Comparison of ENCODE assay signal across 16 cellular contexts in genomic region chr5:137758719-137759312, GRCh38. TPM values are rescaled to one million over a fixed set of nuclear protein-coding genes. Genes with fewer than 3 reads are reported as not detected.
DNase-seq lines count a peak whose midpoint lies in the region; ATAC-seq and TF ChIP-seq lines count a peak whose summit lies in the region.
"Had no signal": no experiment of that assay in that cellular context is flagged by ENCODE, and none has a peak within 500 bp of the region (broad histone marks: within the 10 kb centered on the region; RNA-seq: fewer than 3 reads in every experiment).

No MANE protein-coding gene starts in this region.

- no peaks in the 10 kb centered on the region for H3K27me3 ChIP-seq in thyroid gland
- H3K27me3 ChIP-seq: dorsolateral prefrontal cortex, ovary, stomach had no signal

- H3K36me3 Mint-ChIP-seq in activated naive CD4-positive, alpha-beta T cell treated with anti-CD3 and anti-CD28 coated beads, Interleukin-2, amount 50 U/mL, for 72 hours: peaks cover 1 to 2% of the 10 kb centered on the region in 2 donors

- TF ChIP-seq POLR2A in GM18505 (IDR thresholded peaks at IDR 0.05; ENCODE audit: borderline replicate concordance, extremely low read depth, insufficient read depth, insufficient read length) (no peak), thyroid gland (IDR thresholded peaks at IDR 0.05) (no peak)

- no peak overlapping the region for H3K4me3 ChIP-seq in thyroid gland (replicated peaks in 1 of 3)
- H3K4me3 ChIP-seq: dorsolateral prefrontal cortex, ovary, stomach had no signal

- TF ChIP-seq CTCF in GM10248 (IDR thresholded peaks at IDR 0.05; ENCODE audit: control extremely low read depth, extremely low read depth, low read depth, missing control alignments) (no peak), thyroid gland (IDR thresholded peaks at IDR 0.05) (no peak)

- H3K4me1 ChIP-seq in thyroid gland: peaks cover 0 to 6% of the 10 kb centered on the region in 2 donors

- H3K27ac ChIP-seq in thyroid gland: no peak overlapping the region
- H3K27ac ChIP-seq: dorsolateral prefrontal cortex, ovary, stomach had no signal

- CTCF ChIA-PET in GM10248 (lab: Yijun Ruan, JAX): interaction anchor here (1.4 to 7.7 kb wide), 3 partner anchors 12 to 21 kb away, joined by 4 to 64 read pairs (median 39); no protein-coding TSS in a partner anchor

- no peaks in the 10 kb centered on the region for H3K9me3 Mint-ChIP-seq in activated naive CD4-positive, alpha-beta T cell treated with anti-CD3 and anti-CD28 coated beads, Interleukin-2, amount 50 U/mL, for 72 hours
- H3K9me3 Mint-ChIP-seq: activated naive CD8-positive, alpha-beta T cell treated with anti-CD3 and anti-CD28 coated beads, Interleukin-2, amount 50 U/mL, for 24 hours had no signal

- H3K36me3 ChIP-seq in thyroid gland: no peaks in the 10 kb centered on the region
- H3K36me3 ChIP-seq: ovary, stomach had no signal

- H3K27ac Mint-ChIP-seq in activated naive CD4-positive, alpha-beta T cell treated with anti-CD3 and anti-CD28 coated beads, Interleukin-2, amount 50 U/mL, for 72 hours: no peak overlapping the region
- H3K27ac Mint-ChIP-seq: activated naive CD8-positive, alpha-beta T cell treated with anti-CD3 and anti-CD28 coated beads, Interleukin-2, amount 50 U/mL, for 24 hours; H9; T-helper 17 cell had no signal

- peak; percentile 35 for DNase-seq in GM10248 (ENCODE audit: extremely low spot score)
- DNase-seq in MV-4-11 (lab: John Stamatoyannopoulos, UW): peak; percentile 22
- no peak for DNase-seq in NCI-H524 treated with DMSO at 0.1 percent for 48 hours (lab: John Stamatoyannopoulos, UW)
- DNase-seq in activated naive CD4-positive, alpha-beta T cell treated with anti-CD3 and anti-CD28 coated beads, Interleukin-2, amount 50 U/mL, for 72 hours (ENCODE audit: low spot score in 2 of 2): no peak
- DNase-seq in thyroid gland: no peak
- DNase-seq: activated naive CD8-positive, alpha-beta T cell treated with anti-CD3 and anti-CD28 coated beads, Interleukin-2, amount 50 U/mL, for 24 hours; dorsolateral prefrontal cortex; H9; NCI-H2029; ovary; stimulated activated CD4-positive, alpha-beta T cell treated with anti-CD3 and anti-CD28 coated beads, Interleukin-2, amount 100 ng/mL, for 48 hours; stomach; T-helper 17 cell had no signal

- 80 to 83% methylated on average over 6 of the region's 6 CpGs for WGBS in thyroid gland, 2 donors

- H3K9me3 ChIP-seq in thyroid gland: no peaks in the 10 kb centered on the region
- H3K9me3 ChIP-seq: ovary, stomach had no signal

- POLR2A ChIA-PET in GM10248 (lab: Yijun Ruan, JAX): no interaction called here

- peak; percentile 42 for ATAC-seq in GM19043 (IDR thresholded peaks at IDR 0.05; ENCODE audit: low read depth, unreplicated experiment)
- peak; percentile 49 for ATAC-seq in HG02870 (IDR thresholded peaks at IDR 0.05; ENCODE audit: unreplicated experiment)
- ATAC-seq in GM18505 (IDR thresholded peaks at IDR 0.05; ENCODE audit: unreplicated experiment): no peak
- ATAC-seq in activated naive CD4-positive, alpha-beta T cell treated with anti-CD3 and anti-CD28 coated beads, Interleukin-2, amount 50 U/mL, for 72 hours: no peak
- ATAC-seq: activated naive CD8-positive, alpha-beta T cell treated with anti-CD3 and anti-CD28 coated beads, Interleukin-2, amount 50 U/mL, for 24 hours; T-helper 17 cell had no signal

- intact Hi-C loops in thyroid gland (cut with DNase I): no loop called here

RNA-seq across cellular contexts. Expression of gene HNRNPA0, which starts 4.7 kb away (rescaled TPM):
- total RNA-seq in activated naive CD4-positive, alpha-beta T cell treated with anti-CD3 and anti-CD28 coated beads, Interleukin-2, amount 50 U/mL, for 72 hours: 10 to 100 TPM; 29.0 to 53.9 TPM
- 10 to 100 TPM; 10.6 to 14.1 (median 12.4) TPM for total RNA-seq in thyroid gland

RNA-seq across cellular contexts. Expression of gene KLHL3, which starts 22.9 kb away (rescaled TPM):
- 10 to 100 TPM in 1 of 2 donors, 1 to 10 TPM in 1; 3.1 to 17.2 TPM for total RNA-seq in activated naive CD4-positive, alpha-beta T cell treated with anti-CD3 and anti-CD28 coated beads, Interleukin-2, amount 50 U/mL, for 72 hours
- 10 to 100 TPM; 11.9 to 26.7 (median 17.9) TPM for total RNA-seq in thyroid gland

Comparison
In these comparisons a context has a peak if more than half of its experiments do, and no peak if none do; other contexts are left out.
1. DNase-seq: peak in GM10248 (single experiment) and MV-4-11 (single experiment); none in NCI-H524 treated with DMSO at 0.1 percent for 48 hours (single experiment), activated naive CD4-positive, alpha-beta T cell treated with anti-CD3 and anti-CD28 coated beads, Interleukin-2, amount 50 U/mL, for 72 hours (0 of 2) and thyroid gland (0 of 2).
2. ATAC-seq: peak in GM19043 (single experiment) and HG02870 (single experiment); none in GM18505 (single experiment) and activated naive CD4-positive, alpha-beta T cell treated with anti-CD3 and anti-CD28 coated beads, Interleukin-2, amount 50 U/mL, for 72 hours (0 of 2).